ENCODE assay signal across 2 cellular contexts in the genomic region with DNA sequence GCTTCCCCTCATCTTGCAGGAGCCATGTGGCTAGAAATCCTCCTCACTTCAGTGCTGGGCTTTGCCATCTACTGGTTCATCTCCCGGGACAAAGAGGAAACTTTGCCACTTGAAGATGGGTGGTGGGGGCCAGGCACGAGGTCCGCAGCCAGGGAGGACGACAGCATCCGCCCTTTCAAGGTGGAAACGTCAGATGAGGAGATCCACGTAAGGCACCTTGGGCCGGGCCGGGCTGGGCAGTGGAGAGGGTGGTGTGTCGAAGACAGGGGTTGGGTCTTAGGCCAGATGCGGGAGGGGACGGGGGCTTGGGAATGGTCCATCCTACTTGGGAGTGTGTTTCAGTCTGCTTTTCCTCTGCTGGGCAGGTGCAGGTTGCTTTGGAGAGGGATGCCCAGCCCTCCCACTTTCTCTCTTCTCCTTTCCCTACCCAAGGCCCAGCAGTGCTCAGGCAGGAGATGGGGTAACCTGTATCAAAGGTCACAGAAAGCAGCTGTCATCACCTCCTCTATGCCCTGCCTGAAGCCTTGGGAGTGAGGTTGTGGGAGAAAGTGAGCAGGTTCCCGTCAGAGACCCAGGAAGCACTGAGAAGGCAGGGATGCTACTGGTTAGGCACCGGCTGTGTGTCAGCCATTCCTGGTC.
TF ChIP-seq lines count a peak whose summit lies in the region.

No MANE protein-coding gene starts in this region.

TF ChIP-seq in liver, 16 proteins besides CTCF, POLR2A, EP300 and RAD21:
- TF ChIP-seq RXRA (IDR thresholded peaks at IDR 0.05) (peak; percentile 41 to 44), TAF1 (conservative IDR thresholded peaks at IDR 0.05) (no peak), HNF4A (conservative IDR thresholded peaks at IDR 0.05) (peak; percentile 60 to 63), SP1 (IDR thresholded peaks at IDR 0.05) (no peak), FOXA2 (IDR thresholded peaks at IDR 0.05) (no peak), YY1 (IDR thresholded peaks at IDR 0.05) (no peak), HNF4G (IDR thresholded peaks at IDR 0.05) (peak; percentile 28), GABPA (IDR thresholded peaks at IDR 0.05 in 1 of 2, conservative IDR thresholded peaks at IDR 0.05 in 1 of 2) (no peak)
- TF ChIP-seq, protein P1, sequence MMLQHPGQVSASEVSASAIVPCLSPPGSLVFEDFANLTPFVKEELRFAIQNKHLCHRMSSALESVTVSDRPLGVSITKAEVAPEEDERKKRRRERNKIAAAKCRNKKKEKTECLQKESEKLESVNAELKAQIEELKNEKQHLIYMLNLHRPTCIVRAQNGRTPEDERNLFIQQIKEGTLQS (IDR thresholded peaks at IDR 0.05): no peak

TF ChIP-seq in HepG2, 621 proteins besides CTCF, POLR2A, EP300 and RAD21:
- TF ChIP-seq HOXA3 (CRISPR knock-in tag; IDR thresholded peaks at IDR 0.05) (no peak), ZNF816 (CRISPR knock-in tag; IDR thresholded peaks at IDR 0.05; ENCODE audit: borderline replicate concordance) (no peak), TAF1 (CRISPR knock-in tag; IDR thresholded peaks at IDR 0.05) (no peak), NR2F2 (IDR thresholded peaks at IDR 0.05; ENCODE audit: borderline replicate concordance, low read depth) (no peak), GTF2F1 (IDR thresholded peaks at IDR 0.05; ENCODE audit: low read length) (no peak), TEAD2 (CRISPR knock-in tag; IDR thresholded peaks at IDR 0.05) (no peak), ISX (CRISPR knock-in tag; conservative IDR thresholded peaks at IDR 0.05) (no peak), LRRFIP1 (CRISPR knock-in tag; conservative IDR thresholded peaks at IDR 0.05) (no peak), ZBTB7A (CRISPR knock-in tag; IDR thresholded peaks at IDR 0.05) (no peak), ZNF547 (CRISPR knock-in tag; IDR thresholded peaks at IDR 0.05) (no peak), ZFP91 (CRISPR knock-in tag; IDR thresholded peaks at IDR 0.05; ENCODE audit: borderline replicate concordance) (no peak), ZNF546 (CRISPR knock-in tag; conservative IDR thresholded peaks at IDR 0.05) (no peak), ZNF333 (CRISPR knock-in tag; IDR thresholded peaks at IDR 0.05; ENCODE audit: borderline replicate concordance) (no peak), CREM (IDR thresholded peaks at IDR 0.05) (no peak), CREM (CRISPR knock-in tag; IDR thresholded peaks at IDR 0.05) (no peak), ZNF788 (CRISPR knock-in tag; IDR thresholded peaks at IDR 0.05; ENCODE audit: borderline replicate concordance) (no peak), ZNF318 (CRISPR knock-in tag; IDR thresholded peaks at IDR 0.05) (no peak)
- TF ChIP-seq, protein P2, sequence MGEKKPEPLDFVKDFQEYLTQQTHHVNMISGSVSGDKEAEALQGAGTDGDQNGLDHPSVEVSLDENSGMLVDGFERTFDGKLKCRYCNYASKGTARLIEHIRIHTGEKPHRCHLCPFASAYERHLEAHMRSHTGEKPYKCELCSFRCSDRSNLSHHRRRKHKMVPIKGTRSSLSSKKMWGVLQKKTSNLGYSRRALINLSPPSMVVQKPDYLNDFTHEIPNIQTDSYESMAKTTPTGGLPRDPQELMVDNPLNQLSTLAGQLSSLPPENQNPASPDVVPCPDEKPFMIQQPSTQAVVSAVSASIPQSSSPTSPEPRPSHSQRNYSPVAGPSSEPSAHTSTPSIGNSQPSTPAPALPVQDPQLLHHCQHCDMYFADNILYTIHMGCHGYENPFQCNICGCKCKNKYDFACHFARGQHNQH (CRISPR knock-in tag; IDR thresholded peaks at IDR 0.05): no peak
- TF ChIP-seq, protein P3, sequence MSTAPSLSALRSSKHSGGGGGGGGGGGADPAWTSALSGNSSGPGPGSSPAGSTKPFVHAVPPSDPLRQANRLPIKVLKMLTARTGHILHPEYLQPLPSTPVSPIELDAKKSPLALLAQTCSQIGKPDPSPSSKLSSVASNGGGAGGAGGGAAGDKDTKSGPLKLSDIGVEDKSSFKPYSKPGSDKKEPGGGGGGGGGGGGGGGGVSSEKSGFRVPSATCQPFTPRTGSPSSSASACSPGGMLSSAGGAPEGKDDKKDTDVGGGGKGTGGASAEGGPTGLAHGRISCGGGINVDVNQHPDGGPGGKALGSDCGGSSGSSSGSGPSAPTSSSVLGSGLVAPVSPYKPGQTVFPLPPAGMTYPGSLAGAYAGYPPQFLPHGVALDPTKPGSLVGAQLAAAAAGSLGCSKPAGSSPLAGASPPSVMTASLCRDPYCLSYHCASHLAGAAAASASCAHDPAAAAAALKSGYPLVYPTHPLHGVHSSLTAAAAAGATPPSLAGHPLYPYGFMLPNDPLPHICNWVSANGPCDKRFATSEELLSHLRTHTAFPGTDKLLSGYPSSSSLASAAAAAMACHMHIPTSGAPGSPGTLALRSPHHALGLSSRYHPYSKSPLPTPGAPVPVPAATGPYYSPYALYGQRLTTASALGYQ (CRISPR knock-in tag; IDR thresholded peaks at IDR 0.05): no peak
- TF ChIP-seq, protein P4, sequence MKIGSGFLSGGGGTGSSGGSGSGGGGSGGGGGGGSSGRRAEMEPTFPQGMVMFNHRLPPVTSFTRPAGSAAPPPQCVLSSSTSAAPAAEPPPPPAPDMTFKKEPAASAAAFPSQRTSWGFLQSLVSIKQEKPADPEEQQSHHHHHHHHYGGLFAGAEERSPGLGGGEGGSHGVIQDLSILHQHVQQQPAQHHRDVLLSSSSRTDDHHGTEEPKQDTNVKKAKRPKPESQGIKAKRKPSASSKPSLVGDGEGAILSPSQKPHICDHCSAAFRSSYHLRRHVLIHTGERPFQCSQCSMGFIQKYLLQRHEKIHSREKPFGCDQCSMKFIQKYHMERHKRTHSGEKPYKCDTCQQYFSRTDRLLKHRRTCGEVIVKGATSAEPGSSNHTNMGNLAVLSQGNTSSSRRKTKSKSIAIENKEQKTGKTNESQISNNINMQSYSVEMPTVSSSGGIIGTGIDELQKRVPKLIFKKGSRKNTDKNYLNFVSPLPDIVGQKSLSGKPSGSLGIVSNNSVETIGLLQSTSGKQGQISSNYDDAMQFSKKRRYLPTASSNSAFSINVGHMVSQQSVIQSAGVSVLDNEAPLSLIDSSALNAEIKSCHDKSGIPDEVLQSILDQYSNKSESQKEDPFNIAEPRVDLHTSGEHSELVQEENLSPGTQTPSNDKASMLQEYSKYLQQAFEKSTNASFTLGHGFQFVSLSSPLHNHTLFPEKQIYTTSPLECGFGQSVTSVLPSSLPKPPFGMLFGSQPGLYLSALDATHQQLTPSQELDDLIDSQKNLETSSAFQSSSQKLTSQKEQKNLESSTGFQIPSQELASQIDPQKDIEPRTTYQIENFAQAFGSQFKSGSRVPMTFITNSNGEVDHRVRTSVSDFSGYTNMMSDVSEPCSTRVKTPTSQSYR (CRISPR knock-in tag; IDR thresholded peaks at IDR 0.05; ENCODE audit: borderline replicate concordance): no peak
